9 cellular contexts compared by ENCODE assay signal in the genomic region with DNA sequence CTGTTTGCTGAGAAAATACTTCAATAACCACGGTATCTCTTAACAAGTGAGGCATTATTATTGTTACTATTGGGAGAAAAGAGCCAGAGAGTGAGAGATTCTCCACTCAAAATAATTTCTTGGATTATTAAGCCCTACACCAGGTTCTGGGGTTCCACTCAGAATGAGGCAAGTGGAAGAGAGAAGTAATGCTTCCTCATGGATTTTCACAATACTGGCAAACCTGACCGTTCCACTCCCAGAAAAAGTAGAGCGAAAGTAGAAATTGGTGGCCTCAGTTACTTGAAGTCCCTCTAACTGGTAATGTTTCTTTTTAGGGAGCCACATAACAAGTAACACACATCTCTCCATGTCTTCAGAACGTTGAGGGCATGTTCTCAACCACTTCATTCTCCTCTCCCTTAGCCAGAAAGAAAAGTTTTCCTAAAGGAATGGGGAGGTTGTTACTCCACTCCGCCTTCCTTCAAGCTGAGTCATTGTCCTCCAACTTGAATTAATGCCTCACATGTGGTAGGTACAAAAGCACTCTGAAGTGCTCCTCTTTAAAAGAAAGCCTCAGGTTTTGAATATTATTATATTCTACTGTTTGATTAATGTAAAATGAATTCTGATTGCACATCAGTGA. TPM values are rescaled to one million over a fixed set of nuclear protein-coding genes. Genes with fewer than 3 reads are reported as not detected.
DNase-seq lines count a peak whose midpoint lies in the region; ATAC-seq, FAIRE-seq and TF ChIP-seq lines count a peak whose summit lies in the region.
"Had no signal": no experiment of that assay in that cellular context is flagged by ENCODE, and none has a peak within 500 bp of the region (broad histone marks: within the 10 kb centered on the region; RNA-seq: fewer than 3 reads in every experiment).

No MANE protein-coding gene starts in this region.

- H3K4me3 ChIP-seq in RWPE2 (ENCODE audit: severe bottlenecking) (peak overlapping the region; percentile 54), sigmoid colon (peak overlapping the region; percentile 65 to 88 (median 74)), pancreas (peak overlapping the region in 1 of 4 donors; percentile 67)

- WGBS in sigmoid colon, 2 donors = 69 to 70% methylated on average over 5 of the region's 5 CpGs
- WGBS in pancreas, 2 donors = 66 to 73% methylated on average over 5 of the region's 5 CpGs

- H3K4me1 ChIP-seq in RWPE2 (ENCODE audit: insufficient read depth, poor library complexity, severe bottlenecking) = peaks cover 11% of the 10 kb centered on the region
- H3K4me1 ChIP-seq in sigmoid colon = peaks cover 0 to 49% (median 43%) of the 10 kb centered on the region in 4 donors
- peaks cover 0 to 5% (median 3%) of the 10 kb centered on the region in 3 donors for H3K4me1 ChIP-seq in pancreas

- H3K27ac Mint-ChIP-seq in activated naive CD4-positive, alpha-beta T cell treated with anti-CD3 and anti-CD28 coated beads for 36 hours = peak overlapping the region; percentile 85

- FAIRE-seq in pancreas (lab: Jason Lieb, UNC) = no peak

- ATAC-seq in RWPE2 (ENCODE audit: low read depth) (peak; percentile 40; the same call in 2 of the 3 replicates), HG03039 (IDR thresholded peaks at IDR 0.05; ENCODE audit: unreplicated experiment) (no peak), HG02798 (IDR thresholded peaks at IDR 0.05; ENCODE audit: poor library complexity, unreplicated experiment) (no peak), pancreas (no peak)

- intact Hi-C loops in activated naive CD4-positive, alpha-beta T cell treated with anti-CD3 and anti-CD28 coated beads for 36 hours (cut with micrococcal nuclease) = loop anchor here (1.0 to 5.0 kb wide), 3 partner anchors 219 to 631 kb away; partner anchors contain the start of gene BEND6
- intact Hi-C loops in sigmoid colon (cut with DNase I) = loop anchor here (2.0 to 5.0 kb wide), 4 partner anchors 47 to 272 kb away; partner anchors contain the start of gene ZNF451
- intact Hi-C loops in pancreas (cut with DNase I) = no loop called here

- peaks cover 1% of the 10 kb centered on the region for H3K36me3 Mint-ChIP-seq in activated naive CD4-positive, alpha-beta T cell treated with anti-CD3 and anti-CD28 coated beads for 36 hours (ENCODE audit: low read depth)

- DNase-seq in activated naive CD4-positive, alpha-beta T cell treated with anti-CD3 and anti-CD28 coated beads for 36 hours = no peak
- DNase-seq in activated naive CD4-positive, alpha-beta T cell treated with Interleukin-2 at 50 U/mL for 16 hours = no peak
- DNase-seq in RWPE2 (ENCODE audit: low spot score) (no peak), erythroblast (lab: John Stamatoyannopoulos, UW) (peak; percentile 41 to 55), sigmoid colon (no peak), pancreas (no peak)

- no peak for TF ChIP-seq CTCF in RWPE2 (IDR thresholded peaks at IDR 0.05; ENCODE audit: poor library complexity, severe bottlenecking)
- no peak for TF ChIP-seq CTCF in sigmoid colon (IDR thresholded peaks at IDR 0.05)
- no peak for TF ChIP-seq CTCF in pancreas (IDR thresholded peaks at IDR 0.05)

- no peaks in the 10 kb centered on the region for H3K9me3 Mint-ChIP-seq in activated naive CD4-positive, alpha-beta T cell treated with anti-CD3 and anti-CD28 coated beads for 36 hours

- no peaks in the 10 kb centered on the region for H3K27me3 Mint-ChIP-seq in activated naive CD4-positive, alpha-beta T cell treated with anti-CD3 and anti-CD28 coated beads for 36 hours (ENCODE audit: low read depth)

- no peak for TF ChIP-seq POLR2A in erythroblast (IDR thresholded peaks at IDR 0.05; ENCODE audit: low read length)
- peak in 1 of 2 donors; percentile 37 for TF ChIP-seq POLR2A in sigmoid colon (IDR thresholded peaks at IDR 0.05)

- H3K27me3 ChIP-seq in RWPE2 (ENCODE audit: insufficient read depth, poor library complexity, severe bottlenecking) (no peaks in the 10 kb centered on the region), sigmoid colon (no peaks in the 10 kb centered on the region), pancreas (no peaks in the 10 kb centered on the region)

- H3K4me3 Mint-ChIP-seq in activated naive CD4-positive, alpha-beta T cell treated with anti-CD3 and anti-CD28 coated beads for 36 hours = peak overlapping the region; percentile 92

- CTCF ChIA-PET in activated naive CD4-positive, alpha-beta T cell treated with anti-CD3 and anti-CD28 coated beads for 36 hours (lab: Charles Lee) = no interaction called here

- TF ChIP-seq EP300 in sigmoid colon (IDR thresholded peaks at IDR 0.05) = no peak

- peaks cover 36% of the 10 kb centered on the region for H3K4me1 Mint-ChIP-seq in activated naive CD4-positive, alpha-beta T cell treated with anti-CD3 and anti-CD28 coated beads for 36 hours (ENCODE audit: low read depth)

- H3K36me3 ChIP-seq in RWPE2 (ENCODE audit: low read depth) (no peaks in the 10 kb centered on the region), sigmoid colon (peaks cover 0 to 6% (median 0%) of the 10 kb centered on the region in 4 donors), pancreas (no peaks in the 10 kb centered on the region)
- H3K36me3 ChIP-seq: neutrophil had no signal

- H3K27ac ChIP-seq in RWPE2 (ENCODE audit: poor library complexity, severe bottlenecking) = peak overlapping the region; percentile 51
- peak overlapping the region; percentile 89 to 99 (median 92) for H3K27ac ChIP-seq in sigmoid colon
- H3K27ac ChIP-seq in pancreas = peak overlapping the region in 1 of 4 donors; percentile 90
- H3K27ac ChIP-seq: neutrophil had no signal

- H3K9me3 ChIP-seq in RWPE2 (ENCODE audit: severe bottlenecking) (no peaks in the 10 kb centered on the region), sigmoid colon (no peaks in the 10 kb centered on the region), pancreas (no peaks in the 10 kb centered on the region)
- H3K9me3 ChIP-seq: neutrophil had no signal

RNA-seq across cellular contexts. Expression of gene BAG2, which starts 1.9 kb away (rescaled TPM):
- 1 to 10 TPM; 6.8 to 7.0 TPM for total RNA-seq in activated naive CD4-positive, alpha-beta T cell treated with anti-CD3 and anti-CD28 coated beads for 36 hours
- total RNA-seq in sigmoid colon = 10 to 100 TPM; 55.6 to 74.5 (median 60.0) TPM
- polyA plus RNA-seq in sigmoid colon = 1 to 10 TPM in 2 of 3 donors, under 1 TPM in 1; 0.92 to 2.9 (median 1.8) TPM
- total RNA-seq in pancreas = 1 to 10 TPM in 2 of 6 donors, under 1 TPM in 4; 0.46 to 1.6 (median 0.97) TPM
- polyA plus RNA-seq in pancreas = 1 to 10 TPM in 1 of 2 donors, under 1 TPM in 1; 0.72 to 1.5 TPM

RNA-seq across cellular contexts. Expression of gene RAB23, which starts 48.1 kb away (rescaled TPM):
- total RNA-seq in activated naive CD4-positive, alpha-beta T cell treated with anti-CD3 and anti-CD28 coated beads for 36 hours = 1 to 10 TPM; 1.1 to 1.7 TPM
- 100 to 1,000 TPM; 115 to 188 (median 167) TPM for total RNA-seq in sigmoid colon
- 10 to 100 TPM in 1 of 3 donors, 1 to 10 TPM in 2; 3.5 to 10.1 (median 7.8) TPM for polyA plus RNA-seq in sigmoid colon
- 1 to 10 TPM in 4 of 6 donors, under 1 TPM in 2; 0.69 to 4.5 (median 1.6) TPM for total RNA-seq in pancreas
- 1 to 10 TPM in 1 of 2 donors, under 1 TPM in 1; 0.80 to 2.6 TPM for polyA plus RNA-seq in pancreas

Comparison
In these comparisons a context has a peak if more than half of its experiments do, and no peak if none do; other contexts are left out.
1. DNase-seq: peak in erythroblast (2 of 2); none in activated naive CD4-positive, alpha-beta T cell treated with anti-CD3 and anti-CD28 coated beads for 36 hours (single experiment), activated naive CD4-positive, alpha-beta T cell treated with Interleukin-2 at 50 U/mL for 16 hours (single experiment), RWPE2 (single experiment), sigmoid colon (single experiment) and pancreas (0 of 6).
2. RNA of gene BAG2, which starts 1.9 kb away (total RNA-seq): 55.6 to 74.5 TPM in sigmoid colon; 6.8 to 7.0 TPM in activated naive CD4-positive, alpha-beta T cell treated with anti-CD3 and anti-CD28 coated beads for 36 hours and 0.46 to 1.6 TPM in pancreas; every median in the first group is over 4 times any median in the second.
3. RNA of gene RAB23, which starts 48.1 kb away (total RNA-seq): 115 to 188 TPM in sigmoid colon; 0.69 to 4.5 TPM in pancreas and 1.1 to 1.7 TPM in activated naive CD4-positive, alpha-beta T cell treated with anti-CD3 and anti-CD28 coated beads for 36 hours; every median in the first group is over 10 times any median in the second.
4. intact Hi-C loops: an anchor here in activated naive CD4-positive, alpha-beta T cell treated with anti-CD3 and anti-CD28 coated beads for 36 hours (1.0 to 5.0 kb wide) and sigmoid colon (2.0 to 5.0 kb wide); none called in pancreas.